In genomic region chr6:44935693-44936300, GRCh38 we compare ENCODE assay signal across 24 cellular contexts.
DNase-seq lines count a peak whose midpoint lies in the region; ATAC-seq, FAIRE-seq and TF ChIP-seq lines count a peak whose summit lies in the region.
"Had no signal": no experiment of that assay in that cellular context is flagged by ENCODE, and none has a peak within 500 bp of the region (broad histone marks: within the 10 kb centered on the region; RNA-seq: fewer than 3 reads in every experiment).

No MANE protein-coding gene starts in this region.

- BruUV-seq in Caco-2 (replicated peaks; lab: Mats Ljungman, UMichigan), result no TSS peak

- CTCF ChIA-PET in activated CD4-positive, alpha-beta T cell treated with anti-CD3 and anti-CD28 coated beads for 36 hours (lab: Charles Lee), result interaction anchor here (0.8 kb wide), 1 partner anchor 8 kb away, joined by 3 read pairs; no protein-coding TSS in a partner anchor
- CTCF ChIA-PET in Caco-2 (lab: Charles Lee), result no interaction called here

- POLR2A ChIA-PET in activated CD4-positive, alpha-beta T cell treated with anti-CD3 and anti-CD28 coated beads for 36 hours (lab: Charles Lee), result interaction anchor here (0.6 kb wide), 1 partner anchor 866 kb away, joined by 3 read pairs; no protein-coding TSS in a partner anchor
- POLR2A ChIA-PET in Caco-2 (lab: Charles Lee), result no interaction called here

- no peaks in the 10 kb centered on the region for H3F3A ChIP-seq in neural progenitor cell (ENCODE audit: low read depth)

- peaks cover 15% of the 10 kb centered on the region for H3K9me3 Mint-ChIP-seq in activated CD4-positive, alpha-beta T cell treated with anti-CD3 and anti-CD28 coated beads for 36 hours (ENCODE audit: low read depth)
- H3K9me3 Mint-ChIP-seq in activated naive CD4-positive, alpha-beta T cell treated with anti-CD3 and anti-CD28 coated beads, Interleukin-2, amount 50 U/mL, for 72 hours, result peaks cover 8 to 22% of the 10 kb centered on the region in 2 donors
- H3K9me3 Mint-ChIP-seq in neural progenitor cell (peaks cover 2% of the 10 kb centered on the region), Caco-2 (ENCODE audit: unreplicated experiment) (peaks cover 10% of the 10 kb centered on the region)
- H3K9me3 Mint-ChIP-seq: HFFc6 had no signal

- H3K4me1 Mint-ChIP-seq in activated CD4-positive, alpha-beta T cell treated with anti-CD3 and anti-CD28 coated beads for 36 hours, result peaks cover 45% of the 10 kb centered on the region
- H3K4me1 Mint-ChIP-seq in neural progenitor cell, result no peaks in the 10 kb centered on the region
- peaks cover 7% of the 10 kb centered on the region for H3K4me1 Mint-ChIP-seq in Caco-2 (ENCODE audit: low read depth, unreplicated experiment)

- H3K36me3 ChIP-seq in KMS-11 (ENCODE audit: insufficient read depth) (no peaks in the 10 kb centered on the region), neural progenitor cell (no peaks in the 10 kb centered on the region), Caco-2 (ENCODE audit: control insufficient read depth, insufficient read depth, low read length) (no peaks in the 10 kb centered on the region)
- H3K36me3 ChIP-seq: BLaER1, SJSA1, thoracic aorta had no signal

- peak overlapping the region; percentile 72 for H3K27ac Mint-ChIP-seq in activated CD4-positive, alpha-beta T cell treated with anti-CD3 and anti-CD28 coated beads for 36 hours
- H3K27ac Mint-ChIP-seq in activated naive CD4-positive, alpha-beta T cell treated with anti-CD3 and anti-CD28 coated beads, Interleukin-2, amount 50 U/mL, for 72 hours, result peak overlapping the region; percentile 83
- no peak overlapping the region for H3K27ac Mint-ChIP-seq in neural progenitor cell
- no peak overlapping the region for H3K27ac Mint-ChIP-seq in Caco-2 (ENCODE audit: unreplicated experiment)
- H3K27ac Mint-ChIP-seq: HFFc6 had no signal

- no peak for TF ChIP-seq CTCF in KMS-11 (conservative IDR thresholded peaks at IDR 0.05; ENCODE audit: low read depth, low read length)
- TF ChIP-seq CTCF in neural progenitor cell (IDR thresholded peaks at IDR 0.05), result no peak
- no peak for TF ChIP-seq CTCF in Caco-2 (IDR thresholded peaks at IDR 0.05; ENCODE audit: insufficient read depth in 1 of 2, low read depth in 1 of 2, low read length in 1 of 2, severe bottlenecking in 1 of 2, unreplicated experiment in 1 of 2)

- H2AFZ ChIP-seq in KMS-11 (ENCODE audit: low read depth) (no peak overlapping the region), neural progenitor cell (replicated peaks) (no peak overlapping the region)

- no peak overlapping the region for H3K4me3 Mint-ChIP-seq in activated CD4-positive, alpha-beta T cell treated with anti-CD3 and anti-CD28 coated beads for 36 hours
- H3K4me3 Mint-ChIP-seq in neural progenitor cell, result no peak overlapping the region
- no peak overlapping the region for H3K4me3 Mint-ChIP-seq in Caco-2 (ENCODE audit: unreplicated experiment)
- H3K4me3 Mint-ChIP-seq: HFFc6 had no signal

- H3K4me2 ChIP-seq in KMS-11 (peak overlapping the region; percentile 1; the same call in 1 of the 2 replicates), neural progenitor cell (no peak overlapping the region)
- H3K4me2 ChIP-seq: BLaER1 had no signal

- H3K27me3 ChIP-seq in KMS-11 (ENCODE audit: insufficient read depth, low read depth) (no peaks in the 10 kb centered on the region), neural progenitor cell (no peaks in the 10 kb centered on the region), Caco-2 (replicated peaks; ENCODE audit: control insufficient read depth, insufficient read depth, low read length) (no peaks in the 10 kb centered on the region)
- H3K27me3 ChIP-seq: BLaER1, body of pancreas, SJSA1 had no signal

- H3K4me1 ChIP-seq in KMS-11 (ENCODE audit: low read depth, poor library complexity, severe bottlenecking) (peaks cover 46% of the 10 kb centered on the region), neural progenitor cell (no peaks in the 10 kb centered on the region), Caco-2 (peaks cover 8% of the 10 kb centered on the region; the same call in 1 of the 2 replicates)
- H3K4me1 ChIP-seq: BLaER1, body of pancreas, SJSA1 had no signal

- H3K36me3 Mint-ChIP-seq in activated CD4-positive, alpha-beta T cell treated with anti-CD3 and anti-CD28 coated beads for 36 hours (ENCODE audit: low read depth), result peaks cover 17% of the 10 kb centered on the region
- peaks cover 17 to 18% of the 10 kb centered on the region in 2 donors for H3K36me3 Mint-ChIP-seq in activated naive CD4-positive, alpha-beta T cell treated with anti-CD3 and anti-CD28 coated beads, Interleukin-2, amount 50 U/mL, for 72 hours
- H3K36me3 Mint-ChIP-seq in neural progenitor cell, result no peaks in the 10 kb centered on the region
- no peaks in the 10 kb centered on the region for H3K36me3 Mint-ChIP-seq in Caco-2 (ENCODE audit: insufficient read depth, unreplicated experiment)

- H3K9ac ChIP-seq in KMS-11, result no peak overlapping the region
- H3K9ac ChIP-seq in neural progenitor cell, result no peak overlapping the region
- H3K9ac ChIP-seq: BLaER1 had no signal

- H3K4me3 ChIP-seq in KMS-11 (IDR thresholded peaks at IDR 0.05; ENCODE audit: insufficient read depth, low read depth, low read length) (no peak overlapping the region), neural progenitor cell (no peak overlapping the region), Caco-2 (ENCODE audit: low read depth, low read length) (no peak overlapping the region)
- H3K4me3 ChIP-seq: BLaER1, body of pancreas, coronary artery, SJSA1, thoracic aorta had no signal

- no peak for TF ChIP-seq POLR2A in GM18505 (IDR thresholded peaks at IDR 0.05; ENCODE audit: borderline replicate concordance, extremely low read depth, insufficient read depth, insufficient read length)

- peaks cover 2% of the 10 kb centered on the region for H3K9me3 ChIP-seq in neural progenitor cell (ENCODE audit: low read depth)
- H3K9me3 ChIP-seq in Caco-2, result no peaks in the 10 kb centered on the region
- H3K9me3 ChIP-seq: BLaER1, body of pancreas, SJSA1, thoracic aorta had no signal

- no peaks in the 10 kb centered on the region for H3K79me2 ChIP-seq in KMS-11 (ENCODE audit: insufficient read depth, low read depth)
- H3K79me2 ChIP-seq in neural progenitor cell (ENCODE audit: low read depth), result no peaks in the 10 kb centered on the region

- intact Hi-C loops in activated CD4-positive, alpha-beta T cell treated with anti-CD3 and anti-CD28 coated beads for 36 hours (cut with DNase I, micrococcal nuclease), result loop anchor here (1.0 to 10.0 kb wide), 6 partner anchors 12 to 1079 kb away; partner anchors contain the start of gene CLIC5 (in 1 of the 2)
- intact Hi-C loops in Caco-2 (cut with micrococcal nuclease; ENCODE audit: unreplicated experiment), result no loop called here

- H4K20me1 ChIP-seq in KMS-11 (ENCODE audit: insufficient read depth), result no peaks in the 10 kb centered on the region
- H4K20me1 ChIP-seq in neural progenitor cell (ENCODE audit: low read depth), result no peaks in the 10 kb centered on the region
- H4K20me1 ChIP-seq: BLaER1 had no signal

- H3K27ac ChIP-seq in KMS-11 (peak overlapping the region; percentile 21; the same call in 1 of the 2 replicates), neural progenitor cell (peak overlapping the region; percentile 17)
- H3K27ac ChIP-seq: BLaER1, body of pancreas, coronary artery, SJSA1, thoracic aorta had no signal

- no peak for DNase-seq in activated CD4-positive, alpha-beta T cell treated with anti-CD3 and anti-CD28 coated beads for 36 hours
- DNase-seq in activated CD4-positive, alpha-beta T cell treated with anti-CD3 and anti-CD28 coated beads for 4 hours, result no peak
- DNase-seq in activated naive CD4-positive, alpha-beta T cell treated with anti-CD3 and anti-CD28 coated beads, Interleukin-2, amount 50 U/mL, for 72 hours (ENCODE audit: low spot score in 2 of 2), result no peak
- DNase-seq in neural progenitor cell (ENCODE audit: low spot score) (no peak), HTR-8/SVneo (ENCODE audit: insufficient read length, low spot score) (no peak), Caco-2 (no peak)
- DNase-seq: 8988T; activated effector memory CD4-positive, alpha-beta T cell treated with Interleukin-2 at 50 U/mL for 16 hours; body of pancreas; DMS53; HFFc6; islet precursor cell; mammary epithelial cell; NCI-H1436 treated with DMSO at 0.1 percent for 48 hours; NCI-H774; stimulated activated CD4-positive, alpha-beta T cell treated with anti-CD3 and anti-CD28 coated beads, Interleukin-2, amount 100 ng/mL, for 48 hours; T-helper 9 cell had no signal

- peak; percentile 78 for ATAC-seq in activated CD4-positive, alpha-beta T cell treated with anti-CD3 and anti-CD28 coated beads for 36 hours
- ATAC-seq in activated naive CD4-positive, alpha-beta T cell treated with anti-CD3 and anti-CD28 coated beads, Interleukin-2, amount 50 U/mL, for 72 hours, result peak; percentile 79 to 88
- no peak for ATAC-seq in GM18505 (IDR thresholded peaks at IDR 0.05; ENCODE audit: unreplicated experiment)
- ATAC-seq: body of pancreas, Panc1 had no signal

- no peaks in the 10 kb centered on the region for H3K27me3 Mint-ChIP-seq in activated CD4-positive, alpha-beta T cell treated with anti-CD3 and anti-CD28 coated beads for 36 hours
- H3K27me3 Mint-ChIP-seq in neural progenitor cell (ENCODE audit: insufficient read depth, low read depth), result no peaks in the 10 kb centered on the region
- no peaks in the 10 kb centered on the region for H3K27me3 Mint-ChIP-seq in Caco-2 (ENCODE audit: insufficient read depth, unreplicated experiment)

- no peak for FAIRE-seq in HTR-8/SVneo (lab: Jason Lieb, UNC)

Comparison
In these comparisons a context has a peak if more than half of its experiments do, and no peak if none do; other contexts are left out.
1. H3K27ac Mint-ChIP-seq: peak in activated CD4-positive, alpha-beta T cell treated with anti-CD3 and anti-CD28 coated beads for 36 hours (single experiment) and activated naive CD4-positive, alpha-beta T cell treated with anti-CD3 and anti-CD28 coated beads, Interleukin-2, amount 50 U/mL, for 72 hours (2 of 2); none in neural progenitor cell (single experiment) and Caco-2 (single experiment).